In the genomic region with DNA sequence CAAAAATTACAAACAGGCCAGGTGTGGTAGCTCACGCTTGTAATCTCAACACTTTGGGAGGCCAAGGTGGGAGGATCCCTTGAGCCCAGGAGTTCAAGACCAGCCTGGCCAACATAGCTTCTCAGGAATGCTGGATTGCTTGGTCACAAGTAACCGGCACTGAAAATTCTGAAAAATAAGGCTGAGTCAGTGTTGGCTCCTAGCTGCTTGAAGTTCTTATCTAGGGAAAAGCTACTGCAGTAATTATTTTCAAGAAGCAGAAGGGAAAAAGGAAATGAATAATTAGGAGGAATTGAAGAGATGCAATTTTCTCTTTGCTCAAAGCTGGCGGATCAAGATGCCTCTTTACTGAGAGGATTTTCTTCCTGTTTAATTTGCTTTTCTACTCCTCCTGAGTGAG, we compare ENCODE assay signal across 28 cellular contexts.
DNase-seq lines count a peak whose midpoint lies in the region; ATAC-seq, FAIRE-seq and TF ChIP-seq lines count a peak whose summit lies in the region.
"Had no signal": no experiment of that assay in that cellular context is flagged by ENCODE, and none has a peak within 500 bp of the region (broad histone marks: within the 10 kb centered on the region; RNA-seq: fewer than 3 reads in every experiment).

No MANE protein-coding gene starts in this region.

- no peak for TF ChIP-seq EP300 in K562 (IDR thresholded peaks at IDR 0.05; ENCODE audit: low read length)

- no peak overlapping the region for H3K14ac ChIP-seq in mesenchymal stem cell (ENCODE audit: low read length in 2 of 2)

- no peak overlapping the region for H2BK120ac ChIP-seq in mesenchymal stem cell (ENCODE audit: low read depth, low read length)

- H3K4ac ChIP-seq in mesenchymal stem cell (ENCODE audit: low read depth in 1 of 2, low read length in 2 of 2), result no peak overlapping the region

- H2AFZ ChIP-seq in K562 (ENCODE audit: low read depth, low read length) (no peak overlapping the region), mesenchymal stem cell (ENCODE audit: low read depth, low read length) (no peak overlapping the region)

- no peak overlapping the region for H3K4me3 ChIP-seq in Panc1 (ENCODE audit: low read depth in 2 of 2, low read length in 2 of 2)
- H3K4me3 ChIP-seq in K562, result no peak overlapping the region
- H3K4me3 ChIP-seq in mesenchymal stem cell (ENCODE audit: insufficient read depth in 1 of 2, low read depth in 1 of 2, low read length in 2 of 2), result no peak overlapping the region
- H3K4me3 ChIP-seq: ovary, skin epidermis, transverse colon had no signal

- TF ChIP-seq CTCF in Panc1 (IDR thresholded peaks at IDR 0.05) (no peak), K562 (IDR thresholded peaks at IDR 0.05 in 2 of 3, conservative IDR thresholded peaks at IDR 0.05 in 1 of 3; ENCODE audit: insufficient read depth in 2 of 3, low read depth in 1 of 3, low read length in 3 of 3) (no peak)

- H2BK5ac ChIP-seq in mesenchymal stem cell (ENCODE audit: low read depth, low read length, poor library complexity, severe bottlenecking), result no peak overlapping the region

- in situ Hi-C loops in Panc1 (cut with HindIII; ENCODE audit: low pct_unique_long_range_greater_than_20kb, low sequenced_read_pairs) (no loop called here), K562 (cut with MboI) (no loop called here)

- H3K27me3 ChIP-seq in Panc1 (ENCODE audit: control insufficient read depth, insufficient read depth, low read length) (no peaks in the 10 kb centered on the region), K562 (ENCODE audit: control insufficient read depth in 2 of 2, insufficient read depth in 2 of 2, low read length in 2 of 2) (peaks cover 5 to 18% of the 10 kb centered on the region in 2 experiments; a peak in 4 of 5 replicates), mesenchymal stem cell (ENCODE audit: control insufficient read depth in 1 of 2, insufficient read depth in 1 of 2, low read length in 2 of 2) (peaks cover 31 to 37% of the 10 kb centered on the region in 2 experiments)
- H3K27me3 ChIP-seq: ovary had no signal

- no peaks in the 10 kb centered on the region for H3K9me3 ChIP-seq in Panc1 (ENCODE audit: control insufficient read depth, insufficient read depth, low read depth, low read length)
- no peaks in the 10 kb centered on the region for H3K9me3 ChIP-seq in K562 (replicated peaks; ENCODE audit: control insufficient read depth, insufficient read depth, low read depth, low read length)
- H3K9me3 ChIP-seq in mesenchymal stem cell (ENCODE audit: control insufficient read depth, low read length), result no peaks in the 10 kb centered on the region
- H3K9me3 ChIP-seq: ovary, transverse colon had no signal

- intact Hi-C loops in Panc1 (cut with micrococcal nuclease; ENCODE audit: unreplicated experiment) (no loop called here), K562 (cut with micrococcal nuclease) (no loop called here)

- no peak overlapping the region for H3K23ac ChIP-seq in mesenchymal stem cell (ENCODE audit: low read length in 2 of 2)

- H3K79me1 ChIP-seq in mesenchymal stem cell (replicated peaks; ENCODE audit: low read length, poor library complexity, severe bottlenecking), result no peaks in the 10 kb centered on the region

- WGBS in K562 (ENCODE audit: insufficient coverage, low coverage, missing lambda C conversion rate), result 13% methylated on average over 3 of the region's 3 CpGs
- 67% methylated on average over 3 of the region's 3 CpGs for WGBS in mesenchymal stem cell

- BruUV-seq in Panc1 (replicated peaks; lab: Mats Ljungman, UMichigan), result no TSS peak
- no TSS peak for BruUV-seq in K562 (replicated peaks; lab: Mats Ljungman, UMichigan)

- POLR2A ChIA-PET in Panc1 (lab: Charles Lee), result interaction anchor here (0.6 kb wide), 1 partner anchor 30 kb away, joined by 3 read pairs; no protein-coding TSS in a partner anchor
- POLR2A ChIA-PET in K562 (lab: Yijun Ruan, JAX), result interaction anchor here (0.6 to 1.9 kb wide), 3 partner anchors 10 to 366 kb away, joined by 3 to 7 read pairs (median 4); no protein-coding TSS in a partner anchor

- no peak overlapping the region for H2BK12ac ChIP-seq in mesenchymal stem cell (ENCODE audit: low read length in 2 of 2)

- no peak overlapping the region for H4K91ac ChIP-seq in mesenchymal stem cell (ENCODE audit: low read length)

- no peak for TF ChIP-seq POLR2A in K562 (conservative IDR thresholded peaks at IDR 0.05)

- FAIRE-seq in K562 (lab: Jason Lieb, UNC), result no peak
- FAIRE-seq: colon, D721Med, GM12892 had no signal

- H3K36me3 ChIP-seq in Panc1 (ENCODE audit: control insufficient read depth, insufficient read depth, low read length) (no peaks in the 10 kb centered on the region), K562 (ENCODE audit: control insufficient read depth, insufficient read depth, low read length) (no peaks in the 10 kb centered on the region), mesenchymal stem cell (ENCODE audit: control insufficient read depth in 1 of 2, insufficient read depth in 2 of 2, low read depth in 1 of 2, low read length in 2 of 2) (no peaks in the 10 kb centered on the region)
- H3K36me3 ChIP-seq: ovary, transverse colon had no signal

- H4K8ac ChIP-seq in mesenchymal stem cell (ENCODE audit: low read length), result no peak overlapping the region

- no peak overlapping the region for H2BK15ac ChIP-seq in mesenchymal stem cell (ENCODE audit: low read depth, poor library complexity, severe bottlenecking)

- H2AK5ac ChIP-seq in mesenchymal stem cell (ENCODE audit: low read length, severe bottlenecking), result no peak overlapping the region

- no peaks in the 10 kb centered on the region for H3K79me2 ChIP-seq in K562 (ENCODE audit: control insufficient read depth, insufficient read depth, low read length)

- CTCF ChIA-PET in Panc1 (lab: Charles Lee) (interaction anchor here (0.5 kb wide), 1 partner anchor 11 kb away, joined by 3 read pairs; no protein-coding TSS in a partner anchor), K562 (lab: Yijun Ruan, JAX; ENCODE audit: low intra/inter-chr PET ratio) (no interaction called here)

- no peak overlapping the region for H3K4me2 ChIP-seq in K562 (ENCODE audit: insufficient read depth, low read length)
- no peak overlapping the region for H3K4me2 ChIP-seq in mesenchymal stem cell (ENCODE audit: low read length, poor library complexity, severe bottlenecking)

- no peak for TF ChIP-seq RAD21 in K562 (CRISPR knock-in tag; conservative IDR thresholded peaks at IDR 0.05 in 1 of 2, IDR thresholded peaks at IDR 0.05 in 1 of 2)

- H4K20me1 ChIP-seq in K562 (replicated peaks; ENCODE audit: control insufficient read depth, insufficient read depth, low read length), result no peaks in the 10 kb centered on the region

- peak; percentile 47 for DNase-seq in EH (ENCODE audit: low read depth)
- DNase-seq in Panc1 (ENCODE audit: low read depth, low spot score), result no peak
- DNase-seq in K562 (ENCODE audit: extremely low read depth in 1 of 4, low spot score in 3 of 4), result no peak
- DNase-seq in mesenchymal stem cell, result peak; percentile 36
- DNase-seq in HPDE6-E6E7 (ENCODE audit: extremely low spot score), result no peak
- DNase-seq: activated CD4-positive, alpha-beta T cell treated with anti-CD3 and anti-CD28 coated beads, Interleukin-2, amount 50 U/mL, for 1 hour; activated CD8-positive, alpha-beta memory T cell treated with anti-CD3 and anti-CD28 coated beads, Interleukin-2, amount 10 ng/mL, durations not matched to agents 7 days and 5 days; activated naive CD4-positive, alpha-beta T cell; activated T-cell treated with anti-CD3 and anti-CD28 coated beads, Interleukin-2, amount 50 U/mL, for 72 hours; effector CD4-positive, alpha-beta T cell; foreskin keratinocyte; left cardiac atrium; mammary epithelial cell; NCI-H1105 treated with DMSO at 0.1 percent for 48 hours; NCI-H2029 treated with DMSO at 0.1 percent for 48 hours; NCI-H345; NCI-H748 treated with DMSO at 0.1 percent for 48 hours; ovary; stimulated activated CD4-positive, alpha-beta T cell treated with anti-CD3 and anti-CD28 coated beads, Interleukin-1b, Interleukin-23, amount 100 ng/mL, for 48 hours; T-helper 2 cell; transverse colon had no signal

- H3K9me1 ChIP-seq in K562 (ENCODE audit: control insufficient read depth, insufficient read depth, low read length), result no peaks in the 10 kb centered on the region

- no peak overlapping the region for H3K18ac ChIP-seq in mesenchymal stem cell (ENCODE audit: low read depth in 1 of 2, low read length in 2 of 2)

- H3K27ac ChIP-seq in Panc1 (ENCODE audit: low read length) (peak overlapping the region; percentile 39), K562 (ENCODE audit: extremely low read depth, low read depth, low read length) (no peak overlapping the region), mesenchymal stem cell (ENCODE audit: low read length, poor library complexity, severe bottlenecking) (no peak overlapping the region)
- H3K27ac ChIP-seq: foreskin keratinocyte, ovary, skin epidermis, transverse colon had no signal

- ATAC-seq in Panc1, result no peak
- no peak for ATAC-seq in K562
- ATAC-seq in GM21717 (IDR thresholded peaks at IDR 0.05; ENCODE audit: unreplicated experiment), result no peak
- ATAC-seq in SK-N-SH treated with all-trans-retinoic acid at 6 μM for 48 hours, result no peak
- ATAC-seq: activated CD8-positive, alpha-beta memory T cell treated with anti-CD3 and anti-CD28 coated beads, Interleukin-2, amount 10 ng/mL, durations not matched to agents 7 days and 5 days; activated T-cell treated with anti-CD3 and anti-CD28 coated beads, Interleukin-2, amount 50 U/mL, for 72 hours; foreskin keratinocyte; WTC11 had no signal

- peaks cover 17% of the 10 kb centered on the region for H3K4me1 ChIP-seq in Panc1 (ENCODE audit: control insufficient read depth, insufficient read depth, low read length)
- H3K4me1 ChIP-seq in K562 (replicated peaks in 1 of 2; ENCODE audit: control insufficient read depth in 2 of 2, insufficient read depth in 2 of 2, low read length in 2 of 2), result no peaks in the 10 kb centered on the region; a peak in 1 of 5 replicates
- peaks cover 4% of the 10 kb centered on the region for H3K4me1 ChIP-seq in mesenchymal stem cell (ENCODE audit: control insufficient read depth, insufficient read depth, low read depth, low read length)
- H3K4me1 ChIP-seq: foreskin keratinocyte had no signal

- no peak overlapping the region for H3K9ac ChIP-seq in K562 (ENCODE audit: insufficient read depth in 1 of 2, low read depth in 2 of 2, low read length in 2 of 2)
- no peak overlapping the region for H3K9ac ChIP-seq in mesenchymal stem cell (ENCODE audit: low read length)

TF ChIP-seq in K562, 482 proteins besides CTCF, POLR2A, EP300 and RAD21 (continues in another document):
- 0 out of 2 replicates have a peak, but pooled peaks have one; percentile 24 for TF ChIP-seq ZNF316 (IDR thresholded peaks at IDR 0.05)
- TF ChIP-seq C11orf30 (IDR thresholded peaks at IDR 0.05; ENCODE audit: low read depth), result peak; percentile 39; the same call in 1 of the 2 replicates

TF ChIP-seq in SK-N-SH treated with all-trans-retinoic acid at 6 μM for 48 hours, 23 proteins besides CTCF, POLR2A, EP300 and RAD21 (continues in another document):
- no peak for TF ChIP-seq ZNF8 (CRISPR knock-in tag; IDR thresholded peaks at IDR 0.05)

Comparison
In these comparisons a context has a peak if more than half of its experiments do, and no peak if none do; other contexts are left out.
1. DNase-seq: peak in EH (single experiment) and mesenchymal stem cell (single experiment); none in Panc1 (single experiment), K562 (0 of 4) and HPDE6-E6E7 (single experiment).